In the genomic region with DNA sequence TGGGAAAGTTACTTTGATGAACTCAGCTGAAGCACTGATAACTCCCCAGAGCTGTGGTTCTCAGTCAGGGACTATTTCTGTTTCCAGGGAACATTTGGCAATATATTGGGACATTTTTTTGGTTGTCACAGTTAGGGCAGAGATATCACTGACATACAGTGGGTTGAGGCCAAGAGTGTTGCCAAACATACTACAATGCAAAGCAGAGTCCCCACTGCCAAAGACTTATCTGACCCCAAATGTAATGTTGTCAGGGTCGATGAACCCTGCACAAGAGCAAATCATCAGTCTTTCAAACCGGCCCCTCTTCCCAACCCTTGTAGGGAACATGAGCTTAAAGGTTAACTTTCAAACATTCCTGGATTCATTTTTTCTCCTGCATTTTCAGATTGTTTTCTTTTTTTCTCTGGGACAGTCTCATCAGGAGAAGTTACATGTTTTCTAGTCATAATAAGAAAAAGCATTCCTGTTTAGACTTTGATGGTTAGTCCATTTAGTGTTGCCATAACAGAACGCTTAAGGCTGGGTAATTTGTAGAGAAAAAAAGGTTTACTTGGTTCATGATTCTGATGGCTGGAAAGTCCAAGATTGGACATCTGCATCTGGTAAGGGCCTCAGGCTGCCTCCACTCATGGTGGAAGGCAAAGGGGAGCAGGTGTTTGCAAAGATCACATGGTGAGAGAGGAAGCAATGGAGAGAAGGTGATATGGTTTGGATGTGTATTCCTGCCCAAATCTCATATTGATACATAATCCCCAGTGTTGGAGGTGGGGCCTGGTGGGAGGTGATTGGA, we compare ENCODE assay signal across 8 cellular contexts.
"Had no signal": no experiment of that assay in that cellular context is flagged by ENCODE, and none has a peak within 500 bp of the region (broad histone marks: within the 10 kb centered on the region; RNA-seq: fewer than 3 reads in every experiment).

No MANE protein-coding gene starts in this region.

- H3K27ac Mint-ChIP-seq: HFFc6 had no signal

- H3K4me3 ChIP-seq: GM23248, HAP-1 had no signal

- H2AFZ ChIP-seq: GM23248 had no signal

- H3K4me3 Mint-ChIP-seq: HFFc6 had no signal

- DNase-seq: GM23248, GOT3, H7, HFFc6, IMR-90 had no signal

- H3K9ac ChIP-seq: GM23248 had no signal

- H3K9me3 ChIP-seq: HAP-1 had no signal

- H3K9me3 Mint-ChIP-seq: HFFc6 had no signal

- ATAC-seq: HCT116 had no signal

- H3K4me1 ChIP-seq: HAP-1 had no signal

- H3K36me3 ChIP-seq: HAP-1 had no signal

- H3K27ac ChIP-seq: GM23248, HL-60 had no signal
